Comparison of ENCODE assay signal across 15 cellular contexts in the genomic region with DNA sequence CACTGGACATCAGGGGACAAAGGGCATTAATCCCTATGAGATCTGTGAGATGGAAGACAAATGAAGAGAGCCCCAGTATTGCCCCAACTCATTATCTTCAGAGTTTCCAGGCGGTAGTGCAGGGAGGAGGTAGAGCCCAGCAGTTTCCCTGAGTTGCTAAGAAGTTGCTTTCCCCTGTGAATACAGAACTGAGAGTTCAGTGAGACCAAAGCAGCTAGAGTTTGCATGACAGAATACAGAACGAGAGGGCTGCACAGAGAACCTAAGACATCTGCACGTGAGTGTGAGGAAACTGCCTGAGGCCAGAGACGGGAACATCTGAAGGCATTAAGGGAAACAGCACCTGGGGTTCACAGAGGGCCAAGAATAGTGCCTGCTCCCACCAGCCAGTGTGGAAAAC. TPM values are rescaled to one million over a fixed set of nuclear protein-coding genes. Genes with fewer than 3 reads are reported as not detected.
DNase-seq lines count a peak whose midpoint lies in the region; ATAC-seq, FAIRE-seq and TF ChIP-seq lines count a peak whose summit lies in the region.
"Had no signal": no experiment of that assay in that cellular context is flagged by ENCODE, and none has a peak within 500 bp of the region (broad histone marks: within the 10 kb centered on the region; RNA-seq: fewer than 3 reads in every experiment).

No MANE protein-coding gene starts in this region.

- no peaks in the 10 kb centered on the region for H3K9me3 Mint-ChIP-seq in astrocyte (ENCODE audit: unreplicated experiment)
- no peaks in the 10 kb centered on the region for H3K9me3 Mint-ChIP-seq in stimulated activated effector memory CD8-positive, alpha-beta T cell treated with anti-CD3 and anti-CD28 coated beads, Interleukin-12 subunit alpha, Interleukin-12 subunit beta, amount 100 ng/mL, for 72 hours
- H3K9me3 Mint-ChIP-seq: activated T-cell treated with anti-CD3 and anti-CD28 coated beads, Interleukin-2, amount 50 U/mL, for 24 hours; CD8-positive, alpha-beta T cell; central memory CD8-positive, alpha-beta T cell had no signal

- intact Hi-C loops in posterior vena cava (cut with DNase I): no loop called here

- TF ChIP-seq CTCF in astrocyte (IDR thresholded peaks at IDR 0.05; ENCODE audit: insufficient read depth, low read depth, low read length): no peak

- H3K27ac Mint-ChIP-seq in astrocyte (ENCODE audit: unreplicated experiment): no peak overlapping the region
- H3K27ac Mint-ChIP-seq in stimulated activated effector memory CD8-positive, alpha-beta T cell treated with anti-CD3 and anti-CD28 coated beads, Interleukin-12 subunit alpha, Interleukin-12 subunit beta, amount 100 ng/mL, for 72 hours: no peak overlapping the region
- H3K27ac Mint-ChIP-seq: activated T-cell treated with anti-CD3 and anti-CD28 coated beads, Interleukin-2, amount 50 U/mL, for 24 hours; CD8-positive, alpha-beta T cell had no signal

- H3K36me3 Mint-ChIP-seq in astrocyte (ENCODE audit: low read depth, unreplicated experiment): no peaks in the 10 kb centered on the region
- H3K36me3 Mint-ChIP-seq in stimulated activated effector memory CD8-positive, alpha-beta T cell treated with anti-CD3 and anti-CD28 coated beads, Interleukin-12 subunit alpha, Interleukin-12 subunit beta, amount 100 ng/mL, for 72 hours: no peaks in the 10 kb centered on the region
- H3K36me3 Mint-ChIP-seq: CD8-positive, alpha-beta T cell had no signal

- H2AFZ ChIP-seq in astrocyte (ENCODE audit: low read depth, low read length): peak overlapping the region; percentile 62

- no peak overlapping the region for H3K4me2 ChIP-seq in astrocyte (ENCODE audit: low read length)

- no peak overlapping the region for H3K9ac ChIP-seq in astrocyte (ENCODE audit: low read length)

- ATAC-seq in GM18520 (IDR thresholded peaks at IDR 0.05; ENCODE audit: unreplicated experiment) (peak; percentile 74), GM21447 (IDR thresholded peaks at IDR 0.05; ENCODE audit: unreplicated experiment) (peak; percentile 95), HG03097 (IDR thresholded peaks at IDR 0.05; ENCODE audit: low FRiP score, unreplicated experiment) (peak; percentile 89)
- no peak for ATAC-seq in stimulated activated naive CD8-positive, alpha-beta T cell treated with anti-CD3 and anti-CD28 coated beads, Interleukin-15, Interleukin-2, amounts not matched to agents 100 U/mL and 50 U/mL, for 24 hours
- ATAC-seq in stimulated activated effector memory CD8-positive, alpha-beta T cell treated with anti-CD3 and anti-CD28 coated beads, Interleukin-12 subunit alpha, Interleukin-12 subunit beta, amount 100 ng/mL, for 72 hours: no peak
- ATAC-seq: CD8-positive, alpha-beta T cell; lower lobe of right lung had no signal

- no peak overlapping the region for H3K27ac ChIP-seq in astrocyte (ENCODE audit: low read depth, low read length)
- H3K27ac ChIP-seq: lower lobe of right lung had no signal

- H3K4me1 Mint-ChIP-seq in astrocyte (ENCODE audit: low read depth, unreplicated experiment): peaks cover 10% of the 10 kb centered on the region
- H3K4me1 Mint-ChIP-seq in stimulated activated effector memory CD8-positive, alpha-beta T cell treated with anti-CD3 and anti-CD28 coated beads, Interleukin-12 subunit alpha, Interleukin-12 subunit beta, amount 100 ng/mL, for 72 hours: no peaks in the 10 kb centered on the region
- H3K4me1 Mint-ChIP-seq: central memory CD8-positive, alpha-beta T cell had no signal

- H3K79me2 ChIP-seq in astrocyte (ENCODE audit: insufficient read depth, low read length): no peaks in the 10 kb centered on the region

- H3K9me3 ChIP-seq in astrocyte (ENCODE audit: insufficient read depth, low read depth, low read length): no peaks in the 10 kb centered on the region
- H3K9me3 ChIP-seq: lower lobe of right lung had no signal

- no peak overlapping the region for H3K4me3 ChIP-seq in astrocyte (ENCODE audit: insufficient read depth, low read depth, low read length)
- H3K4me3 ChIP-seq: lower lobe of right lung had no signal

- H4K20me1 ChIP-seq in astrocyte (ENCODE audit: insufficient read depth, low read length): no peaks in the 10 kb centered on the region

- no peak for FAIRE-seq in astrocyte (lab: Jason Lieb, UNC)
- FAIRE-seq: frontal cortex, H54 had no signal

- no peaks in the 10 kb centered on the region for H3K36me3 ChIP-seq in astrocyte (ENCODE audit: insufficient read depth, low read length)
- H3K36me3 ChIP-seq: lower lobe of right lung had no signal

- peaks cover 2% of the 10 kb centered on the region for H3K27me3 Mint-ChIP-seq in astrocyte (ENCODE audit: low read depth, unreplicated experiment)

- no peak overlapping the region for H3K4me3 Mint-ChIP-seq in astrocyte (ENCODE audit: unreplicated experiment)
- H3K4me3 Mint-ChIP-seq in stimulated activated effector memory CD8-positive, alpha-beta T cell treated with anti-CD3 and anti-CD28 coated beads, Interleukin-12 subunit alpha, Interleukin-12 subunit beta, amount 100 ng/mL, for 72 hours: no peak overlapping the region
- H3K4me3 Mint-ChIP-seq: activated T-cell treated with anti-CD3 and anti-CD28 coated beads, Interleukin-2, amount 50 U/mL, for 24 hours; CD8-positive, alpha-beta T cell; central memory CD8-positive, alpha-beta T cell had no signal

- DNase-seq in astrocyte (ENCODE audit: low read depth) (no peak), NCI-H524 treated with DMSO at 0.1 percent for 48 hours (lab: John Stamatoyannopoulos, UW) (no peak), posterior vena cava (ENCODE audit: low spot score) (no peak)
- no peak for DNase-seq in stimulated activated naive CD8-positive, alpha-beta T cell treated with anti-CD3 and anti-CD28 coated beads, Interleukin-15, Interleukin-2, amounts not matched to agents 100 U/mL and 50 U/mL, for 24 hours
- no peak for DNase-seq in stimulated activated effector memory CD8-positive, alpha-beta T cell treated with anti-CD3 and anti-CD28 coated beads, Interleukin-12 subunit alpha, Interleukin-12 subunit beta, amount 100 ng/mL, for 72 hours (ENCODE audit: low spot score in 2 of 2)
- DNase-seq: activated T-cell treated with anti-CD3 and anti-CD28 coated beads, Interleukin-2, amount 50 U/mL, for 24 hours; CD8-positive, alpha-beta T cell; lower lobe of right lung; NCI-H146 had no signal

- no peaks in the 10 kb centered on the region for H3K27me3 ChIP-seq in astrocyte (ENCODE audit: insufficient read depth, low read length)

- H3K4me1 ChIP-seq in astrocyte (ENCODE audit: insufficient read depth, low read length): no peaks in the 10 kb centered on the region
- H3K4me1 ChIP-seq: lower lobe of right lung had no signal

RNA-seq across cellular contexts. Expression of a gene that starts 18.1 kb away (rescaled TPM):
- total RNA-seq in astrocyte (19.9 and 22.8 TPM in 2 replicates), posterior vena cava (10 to 100 TPM; 14.4 to 15.7 TPM)

Comparison
In these comparisons a context has a peak if more than half of its experiments do, and no peak if none do; other contexts are left out.
1. ATAC-seq: peak in GM18520 (single experiment), GM21447 (single experiment) and HG03097 (single experiment); none in stimulated activated naive CD8-positive, alpha-beta T cell treated with anti-CD3 and anti-CD28 coated beads, Interleukin-15, Interleukin-2, amounts not matched to agents 100 U/mL and 50 U/mL, for 24 hours (single experiment) and stimulated activated effector memory CD8-positive, alpha-beta T cell treated with anti-CD3 and anti-CD28 coated beads, Interleukin-12 subunit alpha, Interleukin-12 subunit beta, amount 100 ng/mL, for 72 hours (single experiment).